ENCODE assay signal across 18 cellular contexts in genomic region chr20:58340151-58340550, GRCh38.
"Had no signal": no experiment of that assay in that cellular context is flagged by ENCODE, and none has a peak within 500 bp of the region (broad histone marks: within the 10 kb centered on the region; RNA-seq: fewer than 3 reads in every experiment).

No MANE protein-coding gene starts in this region.

- H3K27ac ChIP-seq: body of pancreas, gastrocnemius medialis, spleen, tibial nerve, uterus had no signal

- H3K36me3 ChIP-seq: uterus had no signal

- H3K9me3 ChIP-seq: body of pancreas, gastrocnemius medialis, spleen, tibial nerve, uterus had no signal

- DNase-seq: activated naive CD8-positive, alpha-beta T cell treated with anti-CD3 and anti-CD28 coated beads, Interleukin-2, amount 10 ng/mL, durations not matched to agents 7 days and 5 days; amygdala; body of pancreas; caudate nucleus; gastrocnemius medialis; head of caudate nucleus; kidney; mammary epithelial cell; midbrain; occipital lobe; retina; spleen; stimulated activated naive CD4-positive, alpha-beta T cell treated with Interleukin-2 at 50 U/mL for 16 hours; T-helper 9 cell; uterus had no signal

- H3K27me3 Mint-ChIP-seq: activated naive CD8-positive, alpha-beta T cell treated with anti-CD3 and anti-CD28 coated beads, Interleukin-2, amount 10 ng/mL, durations not matched to agents 7 days and 5 days had no signal

- H3K4me1 ChIP-seq: body of pancreas, tibial nerve had no signal

- H3K27me3 ChIP-seq: body of pancreas, gastrocnemius medialis, spleen, tibial nerve, uterus had no signal

- H3K9me3 Mint-ChIP-seq: activated T-helper 1 cell treated with anti-CD3 and anti-CD28 coated beads, Interleukin-12 subunit alpha, Interleukin-12 subunit beta, Interleukin-2, Interleukin-4 antibody, amounts not matched to agents 30 ng/mL and 10 ng/mL and 1 ng/mL, durations not matched to agents 14 hours and 24 hours and 36 hours had no signal

- H3K4me3 ChIP-seq: body of pancreas, gastrocnemius medialis, spleen, tibial nerve, uterus had no signal

- ATAC-seq: body of pancreas, gastrocnemius medialis, left lobe of liver had no signal

- H3K4me3 Mint-ChIP-seq: activated naive CD8-positive, alpha-beta T cell treated with anti-CD3 and anti-CD28 coated beads, Interleukin-2, amount 10 ng/mL, durations not matched to agents 7 days and 5 days; activated T-helper 1 cell treated with anti-CD3 and anti-CD28 coated beads, Interleukin-12 subunit alpha, Interleukin-12 subunit beta, Interleukin-2, Interleukin-4 antibody, amounts not matched to agents 30 ng/mL and 10 ng/mL and 1 ng/mL, durations not matched to agents 14 hours and 24 hours and 36 hours had no signal
